Comparison of ENCODE assay signal across 10 cellular contexts in the genomic region with DNA sequence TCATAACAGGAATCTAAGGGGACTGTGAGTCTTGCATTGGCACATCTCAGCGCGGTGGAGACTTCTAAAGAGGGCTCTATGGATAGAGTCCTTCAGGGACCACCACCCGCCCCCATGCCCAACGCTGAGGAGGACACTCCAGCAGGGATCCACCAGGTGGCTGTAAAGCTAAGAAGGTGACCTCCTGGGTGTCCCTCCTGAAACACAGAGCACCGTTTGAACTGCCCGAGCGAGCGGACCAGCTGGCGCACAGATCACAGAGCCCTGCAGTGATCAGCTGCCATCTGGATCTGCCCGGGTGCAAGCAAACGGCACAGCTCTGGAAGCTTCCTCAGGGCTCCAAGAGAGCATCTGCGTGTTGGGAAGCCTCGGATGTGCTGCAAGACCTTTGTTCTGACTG. TPM values are rescaled to one million over a fixed set of nuclear protein-coding genes. Genes with fewer than 3 reads are reported as not detected.
DNase-seq lines count a peak whose midpoint lies in the region; ATAC-seq, FAIRE-seq and TF ChIP-seq lines count a peak whose summit lies in the region.
"Had no signal": no experiment of that assay in that cellular context is flagged by ENCODE, and none has a peak within 500 bp of the region (broad histone marks: within the 10 kb centered on the region; RNA-seq: fewer than 3 reads in every experiment).

No MANE protein-coding gene starts in this region.

- H3K4me3 Mint-ChIP-seq in astrocyte (ENCODE audit: unreplicated experiment): no peak overlapping the region

- FAIRE-seq in astrocyte (lab: Jason Lieb, UNC): no peak

- no peak overlapping the region for H3K27ac Mint-ChIP-seq in astrocyte (ENCODE audit: unreplicated experiment)

- H2AFZ ChIP-seq in astrocyte (ENCODE audit: low read depth, low read length): no peak overlapping the region
- H2AFZ ChIP-seq: parathyroid adenoma had no signal

- DNase-seq in right atrium auricular region (ENCODE audit: low spot score) (no peak), Right ventricle myocardium superior (no peak), astrocyte (ENCODE audit: low read depth) (no peak), lower lobe of right lung (no peak), vagina (ENCODE audit: extremely low spot score in 2 of 2) (no peak), superior temporal gyrus (ENCODE audit: extremely low spot score) (no peak), COR-L47 (lab: John Stamatoyannopoulos, UW) (no peak)
- DNase-seq: H7 had no signal

- no peaks in the 10 kb centered on the region for H3K27me3 ChIP-seq in right atrium auricular region
- H3K27me3 ChIP-seq in astrocyte (ENCODE audit: insufficient read depth, low read length): no peaks in the 10 kb centered on the region
- H3K27me3 ChIP-seq in lower lobe of right lung (ENCODE audit: low read depth): no peaks in the 10 kb centered on the region
- H3K27me3 ChIP-seq in vagina: no peaks in the 10 kb centered on the region

- H3K9me3 Mint-ChIP-seq in astrocyte (ENCODE audit: unreplicated experiment): peaks cover 2% of the 10 kb centered on the region

- H3K27ac ChIP-seq in right atrium auricular region (peak overlapping the region; percentile 65 to 69), astrocyte (ENCODE audit: low read depth, low read length) (peak overlapping the region; percentile 90), lower lobe of right lung (peak overlapping the region; percentile 74), vagina (peak overlapping the region; percentile 96)
- H3K27ac ChIP-seq: parathyroid adenoma had no signal

- H4K20me1 ChIP-seq in astrocyte (ENCODE audit: insufficient read depth, low read length): no peaks in the 10 kb centered on the region

- no peak for ATAC-seq in Right ventricle myocardium superior (ENCODE audit: poor library complexity)
- no peak for ATAC-seq in lower lobe of right lung
- ATAC-seq in GM18498 (IDR thresholded peaks at IDR 0.05; ENCODE audit: unreplicated experiment): no peak

- no peak for TF ChIP-seq CTCF in right atrium auricular region (IDR thresholded peaks at IDR 0.05)
- TF ChIP-seq CTCF in astrocyte (IDR thresholded peaks at IDR 0.05; ENCODE audit: insufficient read depth, low read depth, low read length): no peak
- TF ChIP-seq CTCF in lower lobe of right lung (IDR thresholded peaks at IDR 0.05): no peak
- no peak for TF ChIP-seq CTCF in vagina (IDR thresholded peaks at IDR 0.05)

- H3K36me3 ChIP-seq in right atrium auricular region: no peaks in the 10 kb centered on the region
- H3K36me3 ChIP-seq in astrocyte (ENCODE audit: insufficient read depth, low read length): no peaks in the 10 kb centered on the region
- H3K36me3 ChIP-seq in lower lobe of right lung: no peaks in the 10 kb centered on the region
- H3K36me3 ChIP-seq in vagina: no peaks in the 10 kb centered on the region

- intact Hi-C loops in Right ventricle myocardium superior (cut with DNase I) (no loop called here), lower lobe of right lung (cut with DNase I) (no loop called here), vagina (cut with DNase I) (loop anchor here (10.0 kb wide), 1 partner anchor 53 kb away; a partner anchor contains a TSS)

- H3K27me3 Mint-ChIP-seq in astrocyte (ENCODE audit: low read depth, unreplicated experiment): no peaks in the 10 kb centered on the region

- peak overlapping the region; percentile 41 for H3K9ac ChIP-seq in astrocyte (ENCODE audit: low read length)
- H3K9ac ChIP-seq: parathyroid adenoma had no signal

- no peaks in the 10 kb centered on the region for H3K36me3 Mint-ChIP-seq in astrocyte (ENCODE audit: low read depth, unreplicated experiment)

- H3K4me3 ChIP-seq in right atrium auricular region (no peak overlapping the region), astrocyte (ENCODE audit: insufficient read depth, low read depth, low read length) (no peak overlapping the region), lower lobe of right lung (no peak overlapping the region), vagina (no peak overlapping the region)

- H3K4me2 ChIP-seq in astrocyte (ENCODE audit: low read length): peak overlapping the region; percentile 34

- H3K4me1 ChIP-seq in right atrium auricular region (peaks cover 0 to 18% of the 10 kb centered on the region in 2 donors), astrocyte (ENCODE audit: insufficient read depth, low read length) (peaks cover 44% of the 10 kb centered on the region), lower lobe of right lung (peaks cover 48% of the 10 kb centered on the region), vagina (peaks cover 52% of the 10 kb centered on the region)
- H3K4me1 ChIP-seq: parathyroid adenoma had no signal

- H3K4me1 Mint-ChIP-seq in astrocyte (ENCODE audit: low read depth, unreplicated experiment): peaks cover 34% of the 10 kb centered on the region

- no peaks in the 10 kb centered on the region for H3K79me2 ChIP-seq in astrocyte (ENCODE audit: insufficient read depth, low read length)
- H3K79me2 ChIP-seq: parathyroid adenoma had no signal

- H3K9me3 ChIP-seq in right atrium auricular region: no peaks in the 10 kb centered on the region
- H3K9me3 ChIP-seq in astrocyte (ENCODE audit: insufficient read depth, low read depth, low read length): no peaks in the 10 kb centered on the region
- H3K9me3 ChIP-seq in lower lobe of right lung: no peaks in the 10 kb centered on the region
- no peaks in the 10 kb centered on the region for H3K9me3 ChIP-seq in vagina

- TF ChIP-seq POLR2A in vagina (IDR thresholded peaks at IDR 0.05): no peak

RNA-seq across cellular contexts. Expression of a gene that starts 51.3 kb away (rescaled TPM):
- total RNA-seq in right atrium auricular region (10 to 100 TPM in 1 of 2 donors, 1 to 10 TPM in 1; 7.3 to 13.0 TPM), Right ventricle myocardium superior (9.7 TPM), astrocyte (12.5 and 15.7 TPM in 2 replicates), lower lobe of right lung (72.4 TPM), vagina (52.1 TPM)
